Comparison of ENCODE assay signal across 1 cellular context in genomic region chr16:68408428-68408827, GRCh38.
TF ChIP-seq lines count a peak whose summit lies in the region.

No MANE protein-coding gene starts in this region.

TF ChIP-seq in GM23338, 12 proteins besides CTCF, POLR2A, EP300 and RAD21 (continued from another document):
- no peak for TF ChIP-seq ZNF462 (CRISPR knock-in tag; IDR thresholded peaks at IDR 0.05)
- TF ChIP-seq ZNF331 (CRISPR knock-in tag; IDR thresholded peaks at IDR 0.05; ENCODE audit: low read depth): no peak
- TF ChIP-seq EZH2phosphoT487 (IDR thresholded peaks at IDR 0.05; ENCODE audit: unreplicated experiment): no peak
- TF ChIP-seq ETS1 (IDR thresholded peaks at IDR 0.05): no peak
TF ChIP-seq in GM23338: peak in this region for 0.
